In the genomic region with DNA sequence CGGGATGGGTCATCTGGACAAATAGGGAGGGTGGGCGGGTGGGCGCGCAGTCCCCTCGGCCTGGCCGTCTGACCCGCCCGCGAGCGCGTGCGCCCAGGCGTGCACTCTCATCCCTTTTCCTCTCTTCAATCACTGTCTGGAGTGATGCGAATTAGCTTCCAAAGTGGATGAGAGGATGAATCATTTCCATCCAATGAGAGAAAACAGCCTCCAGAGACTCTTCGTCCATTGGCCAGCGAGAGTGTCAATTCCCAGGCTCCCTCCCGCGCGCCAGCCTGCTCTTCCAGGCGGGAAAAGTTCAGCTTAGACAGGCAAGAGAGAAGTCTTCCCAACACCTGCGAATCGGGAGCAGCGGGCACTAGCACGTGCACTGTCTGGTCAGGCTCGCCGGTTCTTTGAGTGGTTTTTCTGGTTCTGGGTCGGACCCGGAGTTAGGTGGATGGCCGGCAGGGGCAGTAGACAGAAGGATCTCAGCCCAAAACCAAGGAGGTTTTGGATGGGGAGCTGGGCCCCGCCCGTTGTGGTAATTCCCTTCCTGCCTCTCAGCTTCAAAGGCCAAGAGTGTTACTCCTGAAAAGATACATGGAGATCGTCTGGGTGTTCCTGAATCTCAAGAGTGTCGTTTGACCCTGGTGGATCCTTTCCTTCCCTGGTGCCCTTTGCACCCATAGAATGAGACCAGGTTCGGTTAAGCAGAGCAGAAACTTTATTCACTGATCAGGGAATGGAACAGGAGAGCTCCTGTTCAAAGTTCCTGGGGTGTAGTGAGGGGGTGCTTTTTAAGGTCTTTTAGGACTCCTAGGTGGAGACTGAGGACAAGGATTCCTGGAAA, we compare ENCODE assay signal across 9 cellular contexts. TPM values are rescaled to one million over a fixed set of nuclear protein-coding genes. Genes with fewer than 3 reads are reported as not detected.
A peak's percentile ranks its signal among the peaks of the same experiment; 100 is the strongest.
DNase-seq lines count a peak whose midpoint lies in the region; ATAC-seq and TF ChIP-seq lines count a peak whose summit lies in the region.
"Had no signal": no experiment of that assay in that cellular context is flagged by ENCODE, and none has a peak within 500 bp of the region (broad histone marks: within the 10 kb centered on the region; RNA-seq: fewer than 3 reads in every experiment).

No MANE protein-coding gene starts in this region.

- H3K27ac ChIP-seq in endodermal cell (ENCODE audit: low read depth, low read length), result no peak overlapping the region

- peaks cover 2% of the 10 kb centered on the region for H3K4me1 Mint-ChIP-seq in endodermal cell
- no peaks in the 10 kb centered on the region for H3K4me1 Mint-ChIP-seq in T-helper 17 cell

- H3K4me1 ChIP-seq in endodermal cell (ENCODE audit: control insufficient read depth, insufficient read depth, low read length), result no peaks in the 10 kb centered on the region

- H3K27me3 Mint-ChIP-seq in endodermal cell (ENCODE audit: insufficient read depth) (peaks cover 88% of the 10 kb centered on the region), T-helper 17 cell (peaks cover 85% of the 10 kb centered on the region)

- 29 to 37% methylated on average over 12 to 31 of the region's 34 CpGs for WGBS in endodermal cell (ENCODE audit: insufficient coverage in 1 of 2, insufficient read length in 1 of 2), 2 experiments

- H3K36me3 Mint-ChIP-seq in endodermal cell (ENCODE audit: low read depth) (no peaks in the 10 kb centered on the region), T-helper 17 cell (ENCODE audit: low read depth) (no peaks in the 10 kb centered on the region)

- H3K9ac ChIP-seq in endodermal cell (ENCODE audit: extremely low read depth, low read length, poor library complexity, severe bottlenecking), result no peak overlapping the region

- no peak overlapping the region for H3K4me3 ChIP-seq in endodermal cell (ENCODE audit: low read length)

- ATAC-seq in T-helper 17 cell, result no peak
- ATAC-seq: HCT116 had no signal

- H3K9me3 Mint-ChIP-seq in endodermal cell, result no peaks in the 10 kb centered on the region

- no peaks in the 10 kb centered on the region for H3K9me3 ChIP-seq in endodermal cell (ENCODE audit: control insufficient read depth, low read length)
- no peaks in the 10 kb centered on the region for H3K9me3 ChIP-seq in T-helper 17 cell (ENCODE audit: control insufficient read depth, low read length, poor library complexity, severe bottlenecking)

- H3K27ac Mint-ChIP-seq in endodermal cell, result no peak overlapping the region
- H3K27ac Mint-ChIP-seq in T-helper 17 cell, result no peak overlapping the region

- H3K4me3 Mint-ChIP-seq in endodermal cell (peak overlapping the region; percentile 62), T-helper 17 cell (no peak overlapping the region)

- H3K36me3 ChIP-seq in endodermal cell (ENCODE audit: control insufficient read depth, insufficient read depth, low read length), result no peaks in the 10 kb centered on the region

- peak; percentile 65 for TF ChIP-seq CTCF in endodermal cell (conservative IDR thresholded peaks at IDR 0.05)

- DNase-seq in DMS 273 (lab: John Stamatoyannopoulos, UW; ENCODE audit: unreplicated experiment) (peak; percentile 89), NCI-H2196 treated with DMSO at 0.1 percent for 48 hours (lab: John Stamatoyannopoulos, UW; ENCODE audit: unreplicated experiment) (peak; percentile 63), endodermal cell (peak; percentile 95), medulla oblongata (ENCODE audit: extremely low spot score) (peak; percentile 91), UCSD-AML1 (lab: John Stamatoyannopoulos, UW; ENCODE audit: unreplicated experiment) (no peak), T-helper 17 cell (no peak), activated gamma-delta T cell treated with Interleukin-2 at 50 U/mL for 16 hours (no peak), NK-92 (lab: John Stamatoyannopoulos, UW; ENCODE audit: unreplicated experiment) (no peak)

- H3K27me3 ChIP-seq in endodermal cell (ENCODE audit: control insufficient read depth, insufficient read depth, low read length, poor library complexity, severe bottlenecking), result peaks cover 29% of the 10 kb centered on the region

RNA-seq across cellular contexts. Expression of gene GLYATL1, which starts 33.4 kb away (rescaled TPM):
- total RNA-seq in endodermal cell (10 to 100 TPM in 1 of 2 donors, 1 to 10 TPM in 1; 5.0 to 12.5 TPM), T-helper 17 cell (not detected)
- polyA plus RNA-seq in endodermal cell (2013, experiment 1 of 2), result 5.3 TPM
- 5.3 TPM for polyA plus RNA-seq in endodermal cell (2013, experiment 2 of 2)

Comparison
In these comparisons a context has a peak if more than half of its experiments do, and no peak if none do; other contexts are left out.
1. DNase-seq: peak in DMS 273 (single experiment), NCI-H2196 treated with DMSO at 0.1 percent for 48 hours (single experiment), endodermal cell (single experiment) and medulla oblongata (single experiment); none in UCSD-AML1 (single experiment), T-helper 17 cell (0 of 3), activated gamma-delta T cell treated with Interleukin-2 at 50 U/mL for 16 hours (single experiment) and NK-92 (single experiment).
2. RNA of gene GLYATL1, which starts 33.4 kb away (total RNA-seq): 5.0 to 12.5 TPM in endodermal cell; not detected in T-helper 17 cell; every median in the first group is over 4 times any median in the second.